Comparison of ENCODE assay signal across 9 cellular contexts in the genomic region with DNA sequence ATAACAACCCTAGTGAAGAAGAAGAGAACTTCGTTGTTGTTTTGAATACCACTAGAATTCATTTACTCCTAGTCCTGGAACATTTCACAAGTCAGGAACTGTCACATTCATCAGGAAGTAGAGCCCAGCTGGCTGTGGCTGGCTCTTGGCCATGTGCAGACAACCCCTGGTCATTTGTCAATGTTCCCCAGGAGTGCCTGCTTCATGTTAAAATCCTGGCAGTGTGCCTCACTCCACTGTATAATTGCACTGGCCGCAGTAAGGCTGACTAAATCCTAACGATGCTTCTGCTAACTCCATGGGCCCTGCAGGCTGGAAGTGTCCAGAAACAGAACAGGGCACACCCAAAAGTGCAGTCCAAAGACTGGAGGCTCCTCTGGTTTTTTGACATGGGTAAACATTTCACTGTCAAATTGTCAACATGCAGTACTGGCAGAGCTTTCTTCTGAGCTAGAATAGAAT. TPM values are rescaled to one million over a fixed set of nuclear protein-coding genes. Genes with fewer than 3 reads are reported as not detected.
DNase-seq lines count a peak whose midpoint lies in the region; ATAC-seq, FAIRE-seq and TF ChIP-seq lines count a peak whose summit lies in the region.
"Had no signal": no experiment of that assay in that cellular context is flagged by ENCODE, and none has a peak within 500 bp of the region (broad histone marks: within the 10 kb centered on the region; RNA-seq: fewer than 3 reads in every experiment).

No MANE protein-coding gene starts in this region.

- TF ChIP-seq CTCF in astrocyte (IDR thresholded peaks at IDR 0.05; ENCODE audit: insufficient read depth, low read depth, low read length) (no peak), keratinocyte (optimal IDR thresholded peaks at IDR 0.05 in 1 of 3, IDR thresholded peaks at IDR 0.05 in 1 of 3, conservative IDR thresholded peaks at IDR 0.05 in 1 of 3; ENCODE audit: extremely low read depth in 1 of 3, insufficient read depth in 2 of 3, low read length in 3 of 3) (no peak), transverse colon (IDR thresholded peaks at IDR 0.05) (no peak)

- FAIRE-seq in astrocyte (lab: Jason Lieb, UNC): no peak
- FAIRE-seq in keratinocyte (lab: Jason Lieb, UNC): peak; percentile 87

- no peaks in the 10 kb centered on the region for H3K9me3 ChIP-seq in astrocyte (ENCODE audit: insufficient read depth, low read depth, low read length)
- H3K9me3 ChIP-seq in keratinocyte (ENCODE audit: control insufficient read depth, low read depth, low read length): no peaks in the 10 kb centered on the region
- H3K9me3 ChIP-seq in transverse colon: no peaks in the 10 kb centered on the region

- DNase-seq in LHCN-M2 (ENCODE audit: low read depth): peak; percentile 79
- DNase-seq in astrocyte (ENCODE audit: low read depth): peak; percentile 94
- no peak for DNase-seq in keratinocyte (ENCODE audit: low read depth, low spot score)
- DNase-seq in transverse colon: peak; percentile 88
- DNase-seq: retina had no signal

- no peaks in the 10 kb centered on the region for H3K9me1 ChIP-seq in keratinocyte (ENCODE audit: control insufficient read depth, extremely low read depth, insufficient read depth, low read length)

- H3K4me1 ChIP-seq in astrocyte (ENCODE audit: insufficient read depth, low read length) (peaks cover 9% of the 10 kb centered on the region), keratinocyte (ENCODE audit: control insufficient read depth, extremely low read depth, insufficient read depth, low read length) (peaks cover 11% of the 10 kb centered on the region), transverse colon (peaks cover 7 to 16% (median 11%) of the 10 kb centered on the region in 4 donors)

- no peak overlapping the region for H2AFZ ChIP-seq in astrocyte (ENCODE audit: low read depth, low read length)
- no peak overlapping the region for H2AFZ ChIP-seq in keratinocyte (ENCODE audit: control insufficient read depth, low read length)

- no peaks in the 10 kb centered on the region for H4K20me1 ChIP-seq in astrocyte (ENCODE audit: insufficient read depth, low read length)
- H4K20me1 ChIP-seq in keratinocyte (ENCODE audit: control insufficient read depth, extremely low read depth, insufficient read depth, low read length): no peaks in the 10 kb centered on the region

- no peaks in the 10 kb centered on the region for H3K27me3 Mint-ChIP-seq in astrocyte (ENCODE audit: low read depth, unreplicated experiment)

- intact Hi-C loops in transverse colon (cut with DNase I; ENCODE audit: low total_unique reads): no loop called here

- dilution Hi-C loops in keratinocyte (cut with MboI; ENCODE audit: extremely low pct_ligation_motif_present, low sequenced_read_pairs): no loop called here

- no peak overlapping the region for H3K4me3 Mint-ChIP-seq in astrocyte (ENCODE audit: unreplicated experiment)

- H3K27me3 ChIP-seq in astrocyte (ENCODE audit: insufficient read depth, low read length) (no peaks in the 10 kb centered on the region), keratinocyte (ENCODE audit: control insufficient read depth, extremely low read depth, insufficient read depth, low read length) (no peaks in the 10 kb centered on the region), transverse colon (no peaks in the 10 kb centered on the region)

- H3K36me3 Mint-ChIP-seq in astrocyte (ENCODE audit: low read depth, unreplicated experiment): no peaks in the 10 kb centered on the region

- peaks cover 2% of the 10 kb centered on the region for H3K4me1 Mint-ChIP-seq in astrocyte (ENCODE audit: low read depth, unreplicated experiment)

- ATAC-seq in HG02610 (IDR thresholded peaks at IDR 0.05; ENCODE audit: unreplicated experiment): no peak
- no peak for ATAC-seq in HG02970 (IDR thresholded peaks at IDR 0.05; ENCODE audit: low FRiP score, unreplicated experiment)
- no peak for ATAC-seq in GM18517 (IDR thresholded peaks at IDR 0.05; ENCODE audit: unreplicated experiment)
- no peak for ATAC-seq in GM18867 (IDR thresholded peaks at IDR 0.05; ENCODE audit: unreplicated experiment)

- no peak for TF ChIP-seq POLR2A in transverse colon (IDR thresholded peaks at IDR 0.05)

- WGBS in transverse colon (ENCODE audit: low coverage in 1 of 2), 2 donors: 16% methylated on average over 3 of the region's 3 CpGs; no CpG with 5 or more reads in 1 of the 2 donors

- no peaks in the 10 kb centered on the region for H3K9me3 Mint-ChIP-seq in astrocyte (ENCODE audit: unreplicated experiment)

- H3K4me2 ChIP-seq in astrocyte (ENCODE audit: low read length) (peak overlapping the region; percentile 32), keratinocyte (ENCODE audit: control insufficient read depth, extremely low read depth, insufficient read depth, low read depth, low read length) (peak overlapping the region; percentile 8)

- in situ Hi-C loops in transverse colon (cut with MboI; ENCODE audit: low pct_ligation_motif_present in 1 of 4, low pct_unique_long_range_greater_than_20kb in 1 of 4, low sequenced_read_pairs in 3 of 4): no loop called here

- no peak overlapping the region for H3K27ac ChIP-seq in astrocyte (ENCODE audit: low read depth, low read length)
- no peak overlapping the region for H3K27ac ChIP-seq in keratinocyte (ENCODE audit: control insufficient read depth, insufficient read depth, low read length)
- peak overlapping the region; percentile 47 to 80 (median 72) for H3K27ac ChIP-seq in transverse colon

- no peaks in the 10 kb centered on the region for H3K36me3 ChIP-seq in astrocyte (ENCODE audit: insufficient read depth, low read length)
- H3K36me3 ChIP-seq in keratinocyte (ENCODE audit: control insufficient read depth in 2 of 2, extremely low read depth in 1 of 2, insufficient read depth in 2 of 2, low read length in 2 of 2): no peaks in the 10 kb centered on the region
- no peaks in the 10 kb centered on the region for H3K36me3 ChIP-seq in transverse colon

- no peak overlapping the region for H3K27ac Mint-ChIP-seq in astrocyte (ENCODE audit: unreplicated experiment)

- H3K9ac ChIP-seq in astrocyte (ENCODE audit: low read length) (no peak overlapping the region), keratinocyte (ENCODE audit: control insufficient read depth, extremely low read depth, insufficient read depth, low read length) (no peak overlapping the region)

- peak; percentile 88 for TF ChIP-seq EP300 in transverse colon (IDR thresholded peaks at IDR 0.05; ENCODE audit: low read depth)

- H3K4me3 ChIP-seq in astrocyte (ENCODE audit: insufficient read depth, low read depth, low read length) (no peak overlapping the region), keratinocyte (ENCODE audit: control insufficient read depth in 2 of 3, extremely low read depth in 1 of 3, insufficient read depth in 2 of 3, low read depth in 1 of 3, low read length in 3 of 3) (no peak overlapping the region), transverse colon (no peak overlapping the region)

- H3K79me2 ChIP-seq in astrocyte (ENCODE audit: insufficient read depth, low read length) (no peaks in the 10 kb centered on the region), keratinocyte (ENCODE audit: control insufficient read depth, insufficient read depth, low read length) (no peaks in the 10 kb centered on the region)

RNA-seq across cellular contexts. Expression of gene ADGRF1, which starts 41.5 kb away (rescaled TPM):
- total RNA-seq in LHCN-M2 (2014; rRNA removed) (not detected in 2 replicates), astrocyte (0.05 and 0.25 TPM in 2 replicates), transverse colon (1 to 10 TPM in 1 of 4 donors, under 1 TPM in 1, not detected in 2; 0.64 to 1.2 TPM)
- not detected for polyA plus RNA-seq in LHCN-M2 (2012)
- polyA plus RNA-seq in keratinocyte: 27.7 to 43.9 TPM (median 35.3 TPM) in 3 replicates
- 0.81 TPM for polyA plus RNA-seq in keratinocyte (2011; ENCODE audit: low read depth)
- polyA plus RNA-seq in keratinocyte (2011; cell fraction: cytosol; rRNA removed): 10.6 and 18.7 TPM in 2 replicates
- 49.2 and 51.7 TPM in 2 replicates for polyA plus RNA-seq in keratinocyte (2011; cell fraction: nucleus; rRNA removed)
- 1.3 and 18.6 TPM in 2 replicates for polyA plus RNA-seq in keratinocyte (2012; ENCODE audit: low replicate concordance)
- 27.6 to 62.8 TPM (median 50.3 TPM) in 3 replicates for polyA minus RNA-seq in keratinocyte
- 22.8 TPM for polyA minus RNA-seq in keratinocyte (2011; cell fraction: cytosol; rRNA and poly(A)+ RNA removed)
- 30.0 and 57.9 TPM in 2 replicates for polyA minus RNA-seq in keratinocyte (2011; cell fraction: nucleus; rRNA and poly(A)+ RNA removed)

Comparison
In these comparisons a context has a peak if more than half of its experiments do, and no peak if none do; other contexts are left out.
1. H3K27ac ChIP-seq: peak in transverse colon (4 of 4); none in astrocyte (single experiment) and keratinocyte (single experiment).